ENCODE assay signal across 23 cellular contexts in genomic region chrX:134659761-134660160, GRCh38. TPM values are rescaled to one million over a fixed set of nuclear protein-coding genes. Genes with fewer than 3 reads are reported as not detected.
"Had no signal": no experiment of that assay in that cellular context is flagged by ENCODE, and none has a peak within 500 bp of the region (broad histone marks: within the 10 kb centered on the region; RNA-seq: fewer than 3 reads in every experiment).

No MANE protein-coding gene starts in this region.

- H3K4me1 Mint-ChIP-seq: brain; central memory CD8-positive, alpha-beta T cell had no signal

- H3K4me2 ChIP-seq: PC-9, SK-N-SH had no signal

- H3K4me3 ChIP-seq: adrenal gland, cardiac muscle cell, PC-9, SJSA1 had no signal

- H3K4me1 ChIP-seq: adrenal gland, SJSA1 had no signal

- ATAC-seq: activated CD8-positive, alpha-beta T cell treated with anti-CD3 and anti-CD28 coated beads for 36 hours; activated naive CD4-positive, alpha-beta T cell treated with anti-CD3 and anti-CD28 coated beads, Interleukin-2, amount 50 U/mL, for 72 hours; activated T-cell treated with anti-CD3 and anti-CD28 coated beads, Interleukin-2, amount 50 U/mL, for 72 hours had no signal

- H3K27ac ChIP-seq: adrenal gland, cardiac muscle cell, PC-9, SJSA1 had no signal

- H3K27ac Mint-ChIP-seq: activated CD4-positive, alpha-beta T cell treated with anti-CD3 and anti-CD28 coated beads, Interleukin-2, amount 10 ng/mL, durations not matched to agents 24 days and 14 days; activated CD8-positive, alpha-beta T cell treated with anti-CD3 and anti-CD28 coated beads for 36 hours; activated naive CD4-positive, alpha-beta T cell treated with anti-CD3 and anti-CD28 coated beads for 36 hours; activated naive CD4-positive, alpha-beta T cell treated with anti-CD3 and anti-CD28 coated beads, Interleukin-2, amount 50 U/mL, for 72 hours; activated T-cell treated with anti-CD3 and anti-CD28 coated beads, Interleukin-2, amount 50 U/mL, for 72 hours; brain; T-helper 1 cell treated with Interleukin-12 subunit alpha and Interleukin-12 subunit beta and Interleukin-4 antibody, amounts not matched to agents 30 μg/mL and 1 μg/mL, for 36 hours; T-helper 2 cell treated with Interferon-gamma antibody and Interleukin-4, amounts not matched to agents 5 μg/mL and 100 μg/mL, for 36 hours had no signal

- H3K36me3 ChIP-seq: adrenal gland, cardiac muscle cell, SJSA1 had no signal

- H3K9ac ChIP-seq: SK-N-SH had no signal

- H3K9me3 Mint-ChIP-seq: activated CD4-positive, alpha-beta T cell treated with anti-CD3 and anti-CD28 coated beads, Interleukin-2, amount 10 ng/mL, durations not matched to agents 24 days and 14 days; activated CD8-positive, alpha-beta T cell treated with anti-CD3 and anti-CD28 coated beads for 36 hours; activated naive CD4-positive, alpha-beta T cell treated with anti-CD3 and anti-CD28 coated beads for 36 hours; activated naive CD4-positive, alpha-beta T cell treated with anti-CD3 and anti-CD28 coated beads, Interleukin-2, amount 50 U/mL, for 72 hours; activated T-cell treated with anti-CD3 and anti-CD28 coated beads, Interleukin-2, amount 50 U/mL, for 72 hours; brain; central memory CD8-positive, alpha-beta T cell; T-helper 1 cell treated with Interleukin-12 subunit alpha and Interleukin-12 subunit beta and Interleukin-4 antibody, amounts not matched to agents 30 μg/mL and 1 μg/mL, for 36 hours; T-helper 2 cell treated with Interferon-gamma antibody and Interleukin-4, amounts not matched to agents 5 μg/mL and 100 μg/mL, for 36 hours had no signal

- H3K27me3 ChIP-seq: cardiac muscle cell, SJSA1 had no signal

- H3K27me3 Mint-ChIP-seq: brain had no signal

- DNase-seq: activated CD4-positive, alpha-beta T cell treated with anti-CD3 and anti-CD28 coated beads, Interleukin-2, amount 10 ng/mL, durations not matched to agents 24 days and 14 days; activated CD4-positive, alpha-beta T cell treated with anti-CD3 and anti-CD28 coated beads, Interleukin-2, amount 50 U/mL, for 4 hours; activated CD8-positive, alpha-beta T cell treated with anti-CD3 and anti-CD28 coated beads for 36 hours; activated gamma-delta T cell treated with Interleukin-2 at 50 U/mL for 16 hours; activated naive CD4-positive, alpha-beta T cell treated with anti-CD3 and anti-CD28 coated beads for 36 hours; activated T-cell treated with anti-CD3 and anti-CD28 coated beads, Interleukin-2, amount 50 U/mL, for 1 hour; activated T-cell treated with anti-CD3 and anti-CD28 coated beads, Interleukin-2, amount 50 U/mL, for 72 hours; adrenal gland; Karpas-422; KBM-7; NCI-H345; NK-92 treated with Interleukin-12 subunit alpha and Interleukin-12 subunit beta, amount 100 ng/mL, for 24 hours; PC-9; SHP77 treated with DMSO at 0.1 percent for 48 hours; SK-N-SH had no signal

- H3K36me3 Mint-ChIP-seq: activated naive CD4-positive, alpha-beta T cell treated with anti-CD3 and anti-CD28 coated beads, Interleukin-2, amount 50 U/mL, for 72 hours; brain had no signal

- H3K9me3 ChIP-seq: adrenal gland, SJSA1, SK-N-SH had no signal

- H2AFZ ChIP-seq: PC-9 had no signal

- H3K4me3 Mint-ChIP-seq: activated CD4-positive, alpha-beta T cell treated with anti-CD3 and anti-CD28 coated beads, Interleukin-2, amount 10 ng/mL, durations not matched to agents 24 days and 14 days; activated CD8-positive, alpha-beta T cell treated with anti-CD3 and anti-CD28 coated beads for 36 hours; activated naive CD4-positive, alpha-beta T cell treated with anti-CD3 and anti-CD28 coated beads for 36 hours; activated T-cell treated with anti-CD3 and anti-CD28 coated beads, Interleukin-2, amount 50 U/mL, for 72 hours; brain; central memory CD8-positive, alpha-beta T cell; T-helper 1 cell treated with Interleukin-12 subunit alpha and Interleukin-12 subunit beta and Interleukin-4 antibody, amounts not matched to agents 30 μg/mL and 1 μg/mL, for 36 hours; T-helper 2 cell treated with Interferon-gamma antibody and Interleukin-4, amounts not matched to agents 5 μg/mL and 100 μg/mL, for 36 hours had no signal

RNA-seq across cellular contexts. Expression of gene PLAC1, which starts 1.5 kb away (rescaled TPM):
- total RNA-seq: activated CD4-positive, alpha-beta T cell treated with anti-CD3 and anti-CD28 coated beads, Interleukin-2, amount 10 ng/mL, durations not matched to agents 24 days and 14 days; activated CD8-positive, alpha-beta memory T cell treated with anti-CD3 and anti-CD28 coated beads for 36 hours; activated CD8-positive, alpha-beta T cell treated with anti-CD3 and anti-CD28 coated beads for 36 hours; activated naive CD4-positive, alpha-beta T cell treated with anti-CD3 and anti-CD28 coated beads for 36 hours; activated naive CD4-positive, alpha-beta T cell treated with anti-CD3 and anti-CD28 coated beads, Interleukin-2, amount 50 U/mL, for 72 hours; adrenal gland; SJSA1 had no signal
- polyA plus RNA-seq: adrenal gland had no signal
